1 cellular context compared by ENCODE assay signal in genomic region chr15:40782609-40783227, GRCh38.
TF ChIP-seq lines count a peak whose summit lies in the region.

No MANE protein-coding gene starts in this region.

TF ChIP-seq in GM12878, 131 proteins besides CTCF, POLR2A, EP300 and RAD21:
- TF ChIP-seq LARP7 (IDR thresholded peaks at IDR 0.05) (0 out of 2 replicates have a peak, but pooled peaks have one; percentile 37), KAT2A (conservative IDR thresholded peaks at IDR 0.05; ENCODE audit: control insufficient read depth, low read depth, low read length) (no peak), WRNIP1 (IDR thresholded peaks at IDR 0.05; ENCODE audit: borderline replicate concordance, low read depth, low read length) (no peak), TCF3 (IDR thresholded peaks at IDR 0.05; ENCODE audit: borderline replicate concordance, insufficient read depth, low read depth, low read length) (0 out of 2 replicates have a peak, but pooled peaks have one; percentile 60), MAX (IDR thresholded peaks at IDR 0.05; ENCODE audit: low read depth, low read length) (peak; percentile 18; the same call in 1 of the 2 replicates), RB1 (IDR thresholded peaks at IDR 0.05; ENCODE audit: borderline replicate concordance) (peak; percentile 72; the same call in 1 of the 2 replicates), TCF12 (IDR thresholded peaks at IDR 0.05; ENCODE audit: low read depth, low read length) (peak; percentile 67), SMC3 (IDR thresholded peaks at IDR 0.05; ENCODE audit: borderline replicate concordance, low read length) (peak; percentile 98), JUNB (IDR thresholded peaks at IDR 0.05) (no peak), STAT1 (conservative IDR thresholded peaks at IDR 0.05) (0 out of 2 replicates have a peak, but pooled peaks have one; percentile 52), ATF7 (IDR thresholded peaks at IDR 0.05; ENCODE audit: low read depth) (no peak), ZBTB4 (CRISPR knock-in tag; IDR thresholded peaks at IDR 0.05) (no peak), POLR2AphosphoS2 (IDR thresholded peaks at IDR 0.05; ENCODE audit: low read depth, low read length) (no peak), NFXL1 (IDR thresholded peaks at IDR 0.05; ENCODE audit: borderline replicate concordance) (no peak), SMARCA5 (IDR thresholded peaks at IDR 0.05) (peak; percentile 80), SRF (IDR thresholded peaks at IDR 0.05; ENCODE audit: low read depth in 2 of 2, low read length in 2 of 2) (no peak), BMI1 (IDR thresholded peaks at IDR 0.05; ENCODE audit: borderline replicate concordance) (no peak), IRF4 (IDR thresholded peaks at IDR 0.05; ENCODE audit: low read depth, low read length) (0 out of 2 replicates have a peak, but pooled peaks have one; percentile 26), RELA (IDR thresholded peaks at IDR 0.05; ENCODE audit: borderline replicate concordance, partially characterized antibody) (peak; percentile 30), YY1 (IDR thresholded peaks at IDR 0.05; ENCODE audit: low read depth, low read length) (peak; percentile 90), CBX3 (IDR thresholded peaks at IDR 0.05; ENCODE audit: borderline replicate concordance, low read depth) (no peak), FOXK2 (IDR thresholded peaks at IDR 0.05) (no peak), PAX5 (IDR thresholded peaks at IDR 0.05; ENCODE audit: borderline replicate concordance, low read depth, low read length) (0 out of 2 replicates have a peak, but pooled peaks have one; percentile 19), BHLHE40 (IDR thresholded peaks at IDR 0.05; ENCODE audit: borderline replicate concordance in 1 of 2, low read depth in 2 of 2, low read length in 1 of 2) (peak; percentile 16 to 60; a peak in 1 of 4 replicates)
- TF ChIP-seq, protein P1, sequence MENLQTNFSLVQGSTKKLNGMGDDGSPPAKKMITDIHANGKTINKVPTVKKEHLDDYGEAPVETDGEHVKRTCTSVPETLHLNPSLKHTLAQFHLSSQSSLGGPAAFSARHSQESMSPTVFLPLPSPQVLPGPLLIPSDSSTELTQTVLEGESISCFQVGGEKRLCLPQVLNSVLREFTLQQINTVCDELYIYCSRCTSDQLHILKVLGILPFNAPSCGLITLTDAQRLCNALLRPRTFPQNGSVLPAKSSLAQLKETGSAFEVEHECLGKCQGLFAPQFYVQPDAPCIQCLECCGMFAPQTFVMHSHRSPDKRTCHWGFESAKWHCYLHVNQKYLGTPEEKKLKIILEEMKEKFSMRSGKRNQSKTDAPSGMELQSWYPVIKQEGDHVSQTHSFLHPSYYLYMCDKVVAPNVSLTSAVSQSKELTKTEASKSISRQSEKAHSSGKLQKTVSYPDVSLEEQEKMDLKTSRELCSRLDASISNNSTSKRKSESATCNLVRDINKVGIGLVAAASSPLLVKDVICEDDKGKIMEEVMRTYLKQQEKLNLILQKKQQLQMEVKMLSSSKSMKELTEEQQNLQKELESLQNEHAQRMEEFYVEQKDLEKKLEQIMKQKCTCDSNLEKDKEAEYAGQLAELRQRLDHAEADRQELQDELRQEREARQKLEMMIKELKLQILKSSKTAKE (IDR thresholded peaks at IDR 0.05; ENCODE audit: low read depth, poor library complexity, severe bottlenecking): no peak
TF ChIP-seq in GM12878: peak in this region for 13.
